13 cellular contexts compared by ENCODE assay signal in the genomic region with DNA sequence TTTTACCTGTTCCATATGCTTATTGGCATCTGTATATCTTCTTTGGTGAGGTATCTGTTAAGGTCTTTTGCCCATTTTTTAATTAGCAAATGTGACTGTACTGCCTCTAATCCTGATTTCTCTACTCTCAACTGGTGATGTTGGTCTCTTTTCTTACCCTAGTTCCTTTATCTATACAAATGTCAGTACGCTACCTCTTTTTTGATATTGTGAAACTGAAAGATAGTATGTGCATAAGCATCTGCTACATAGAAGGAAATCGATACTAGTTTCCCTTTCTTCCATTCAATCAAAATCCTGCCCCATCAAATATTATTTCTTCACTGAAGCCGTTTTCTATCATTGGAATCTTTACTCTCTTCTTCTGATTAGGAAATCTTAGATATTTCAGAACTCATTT.
A peak's percentile ranks its signal among the peaks of the same experiment; 100 is the strongest.
DNase-seq lines count a peak whose midpoint lies in the region; ATAC-seq and TF ChIP-seq lines count a peak whose summit lies in the region.
"Had no signal": no experiment of that assay in that cellular context is flagged by ENCODE, and none has a peak within 500 bp of the region (broad histone marks: within the 10 kb centered on the region; RNA-seq: fewer than 3 reads in every experiment).

No MANE protein-coding gene starts in this region.

- no peaks in the 10 kb centered on the region; the same call in 1 of the 2 replicates for H3K9me3 ChIP-seq in OCI-LY3 (ENCODE audit: insufficient read depth, low read length)
- no peaks in the 10 kb centered on the region for H3K9me3 ChIP-seq in Peyer's patch
- H3K9me3 ChIP-seq: A549, BLaER1, HAP-1 had no signal

- no peak for TF ChIP-seq POLR2A in Peyer's patch (IDR thresholded peaks at IDR 0.05)

- H3K79me2 ChIP-seq in OCI-LY3 (ENCODE audit: low read length): no peaks in the 10 kb centered on the region

- H3K9ac ChIP-seq in OCI-LY3 (ENCODE audit: low read length): no peak overlapping the region
- H3K9ac ChIP-seq: BLaER1 had no signal

- no peak for DNase-seq in G401 (ENCODE audit: low spot score)
- no peak for DNase-seq in Peyer's patch
- DNase-seq in stimulated activated CD4-positive, alpha-beta T cell treated with anti-CD3 and anti-CD28 coated beads, Interleukin-4, amount 100 ng/mL, for 4 hours: no peak
- DNase-seq: AML-193, DMS53, Kasumi-1 had no signal

- H3K27me3 ChIP-seq in OCI-LY3 (ENCODE audit: low read depth, low read length): no peaks in the 10 kb centered on the region
- no peaks in the 10 kb centered on the region for H3K27me3 ChIP-seq in Peyer's patch
- H3K27me3 ChIP-seq: BLaER1 had no signal

- TF ChIP-seq CTCF in OCI-LY3 (IDR thresholded peaks at IDR 0.05; ENCODE audit: low read depth, low read length): no peak
- TF ChIP-seq CTCF in Peyer's patch (IDR thresholded peaks at IDR 0.05): no peak

- no peak overlapping the region for H2AFZ ChIP-seq in OCI-LY3 (ENCODE audit: low read depth, low read length)

- H3K4me2 ChIP-seq in OCI-LY3 (ENCODE audit: low read length): peak overlapping the region; percentile 26
- H3K4me2 ChIP-seq: A549, BLaER1 had no signal

- H3K36me3 ChIP-seq in OCI-LY3 (replicated peaks; ENCODE audit: low read depth, low read length) (no peaks in the 10 kb centered on the region), Peyer's patch (no peaks in the 10 kb centered on the region)
- H3K36me3 ChIP-seq: BLaER1, HAP-1 had no signal

- H3K27ac ChIP-seq in OCI-LY3 (ENCODE audit: low read length) (no peak overlapping the region; the same call in 1 of the 2 replicates), Peyer's patch (no peak overlapping the region)
- H3K27ac ChIP-seq: A549, BLaER1 had no signal

- H3K4me1 ChIP-seq in OCI-LY3 (ENCODE audit: low read length) (peaks cover 16% of the 10 kb centered on the region), Peyer's patch (no peaks in the 10 kb centered on the region)
- H3K4me1 ChIP-seq: A549, BLaER1 had no signal

- H3K4me3 ChIP-seq in OCI-LY3 (ENCODE audit: low read length) (0 out of 2 replicates have a peak overlapping the region, but pooled peaks have one; percentile 4), Peyer's patch (no peak overlapping the region)
- H3K4me3 ChIP-seq: A549, BLaER1, HAP-1, K562 had no signal

- no peaks in the 10 kb centered on the region for H4K20me1 ChIP-seq in OCI-LY3 (ENCODE audit: insufficient read depth, low read length)
- H4K20me1 ChIP-seq: BLaER1 had no signal

- in situ Hi-C loops in G401 (cut with HindIII; ENCODE audit: low sequenced_read_pairs): no loop called here

- ATAC-seq in GM18867 (IDR thresholded peaks at IDR 0.05; ENCODE audit: unreplicated experiment): peak; percentile 80
- peak; percentile 94 for ATAC-seq in HG02885 (IDR thresholded peaks at IDR 0.05; ENCODE audit: poor library complexity, unreplicated experiment)
- ATAC-seq: A549, K562 had no signal
